20 cellular contexts compared by ENCODE assay signal in the genomic region with DNA sequence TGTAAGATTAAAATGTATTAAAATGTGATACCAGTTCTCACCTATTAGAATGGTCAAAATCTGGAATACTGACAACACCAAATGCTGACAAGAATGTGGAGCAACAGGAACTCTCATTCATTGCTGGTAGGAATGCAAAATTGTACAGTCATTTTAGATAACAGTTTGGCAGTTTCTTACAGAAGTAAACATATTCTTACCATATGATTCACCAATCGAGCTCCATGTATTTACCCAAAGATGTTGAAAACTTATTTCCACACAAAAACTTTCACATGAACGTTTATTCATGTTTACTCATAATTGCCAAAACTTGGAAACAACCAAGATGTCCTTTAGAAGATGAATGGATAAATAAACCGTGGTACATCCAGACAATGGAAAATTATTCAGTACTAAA.
DNase-seq lines count a peak whose midpoint lies in the region; ATAC-seq, FAIRE-seq and TF ChIP-seq lines count a peak whose summit lies in the region.
"Had no signal": no experiment of that assay in that cellular context is flagged by ENCODE, and none has a peak within 500 bp of the region (broad histone marks: within the 10 kb centered on the region; RNA-seq: fewer than 3 reads in every experiment).

No MANE protein-coding gene starts in this region.

- no peak overlapping the region for H2BK20ac ChIP-seq in IMR-90 (ENCODE audit: low read depth, low read length)

- dilution Hi-C loops in IMR-90 (cut with HindIII; ENCODE audit: low sequenced_read_pairs, unreplicated experiment) = no loop called here

- H3K9ac ChIP-seq in IMR-90 (ENCODE audit: low read depth, low read length) (no peak overlapping the region), trophoblast cell (ENCODE audit: low read length) (no peak overlapping the region)
- H3K9ac ChIP-seq: BLaER1 treated with 17β-estradiol and CSF1 and Interleukin-3, amounts not matched to agents 10 nM and 100 nM had no signal

- no peak overlapping the region for H3K27ac ChIP-seq in IMR-90 (ENCODE audit: insufficient read depth, low read length)
- H3K27ac ChIP-seq in trophoblast cell (ENCODE audit: low read depth, low read length) = no peak overlapping the region
- H3K27ac ChIP-seq: BLaER1 treated with 17β-estradiol and CSF1 and Interleukin-3, amounts not matched to agents 10 nM and 100 nM; HL-60 had no signal

- H2BK15ac ChIP-seq in IMR-90 (ENCODE audit: low read depth, low read length) = no peak overlapping the region

- H3K4me3 Mint-ChIP-seq in glutamatergic neuron (ENCODE audit: unreplicated experiment) = no peak overlapping the region
- H3K4me3 Mint-ChIP-seq: B cell; CD8-positive, alpha-beta T cell; H9; IgD-negative memory B cell had no signal

- H4K91ac ChIP-seq in IMR-90 (ENCODE audit: insufficient read depth, low read depth, low read length) (no peak overlapping the region), trophoblast cell (ENCODE audit: low read depth, low read length) (no peak overlapping the region)

- no peak overlapping the region for H3K27ac Mint-ChIP-seq in glutamatergic neuron (ENCODE audit: unreplicated experiment)
- H3K27ac Mint-ChIP-seq: B cell; CD8-positive, alpha-beta T cell; H9; IgD-negative memory B cell had no signal

- no peaks in the 10 kb centered on the region for H3K36me3 Mint-ChIP-seq in glutamatergic neuron (ENCODE audit: unreplicated experiment)
- H3K36me3 Mint-ChIP-seq: CD8-positive, alpha-beta T cell; IgD-negative memory B cell had no signal

- H3K79me1 ChIP-seq in IMR-90 (ENCODE audit: low read depth in 1 of 2, low read length in 2 of 2) = no peaks in the 10 kb centered on the region
- no peaks in the 10 kb centered on the region for H3K79me1 ChIP-seq in trophoblast cell (ENCODE audit: low read length)

- H3K79me2 ChIP-seq in trophoblast cell (ENCODE audit: control insufficient read depth, insufficient read depth, low read length, poor library complexity) = no peaks in the 10 kb centered on the region

- H3K14ac ChIP-seq in IMR-90 (replicated peaks; ENCODE audit: low read depth, low read length) (no peak overlapping the region), trophoblast cell (ENCODE audit: low read length) (no peak overlapping the region)

- POLR2A ChIA-PET in IMR-90 (lab: Charles Lee; ENCODE audit: unreplicated experiment) = no interaction called here

- H3K36me3 ChIP-seq in IMR-90 (ENCODE audit: control insufficient read depth, insufficient read depth, low read length) = no peaks in the 10 kb centered on the region
- H3K36me3 ChIP-seq in bronchial epithelial cell (ENCODE audit: control insufficient read depth, insufficient read depth, low read length) = no peaks in the 10 kb centered on the region
- H3K36me3 ChIP-seq in trophoblast cell (ENCODE audit: control insufficient read depth in 1 of 2, insufficient read depth in 2 of 2, low read length in 2 of 2) = no peaks in the 10 kb centered on the region
- H3K36me3 ChIP-seq: BLaER1 treated with 17β-estradiol and CSF1 and Interleukin-3, amounts not matched to agents 10 nM and 100 nM had no signal

- H3K18ac ChIP-seq in IMR-90 (ENCODE audit: low read depth, low read length) = no peak overlapping the region
- H3K18ac ChIP-seq in trophoblast cell (ENCODE audit: low read length) = no peak overlapping the region

- peak; percentile 32 for DNase-seq in ELR (ENCODE audit: low read depth)
- peak; percentile 32 for DNase-seq in IMR-90
- peak; percentile 12 for DNase-seq in bronchial epithelial cell (ENCODE audit: low read depth)
- DNase-seq in trophoblast cell = peak; percentile 3 to 54
- DNase-seq in glutamatergic neuron = no peak
- DNase-seq in sciatic nerve (ENCODE audit: low spot score) = no peak
- DNase-seq: Calu3; CD8-positive, alpha-beta T cell; DMS79 treated with DMSO at 0.1 percent for 48 hours; EL; H9 had no signal

- no peak overlapping the region for H2AK9ac ChIP-seq in IMR-90 (replicated peaks; ENCODE audit: low read depth, low read length, poor library complexity)

- H3K27me3 ChIP-seq in IMR-90 (ENCODE audit: control insufficient read depth, insufficient read depth, low read length) (no peaks in the 10 kb centered on the region), bronchial epithelial cell (ENCODE audit: control insufficient read depth, insufficient read depth, low read length) (no peaks in the 10 kb centered on the region), trophoblast cell (ENCODE audit: insufficient read depth, low read length) (no peaks in the 10 kb centered on the region)
- H3K27me3 ChIP-seq: BLaER1 treated with 17β-estradiol and CSF1 and Interleukin-3, amounts not matched to agents 10 nM and 100 nM had no signal

- no peaks in the 10 kb centered on the region for H4K20me1 ChIP-seq in IMR-90 (ENCODE audit: insufficient read depth, low read length)
- H4K20me1 ChIP-seq: BLaER1 treated with 17β-estradiol and CSF1 and Interleukin-3, amounts not matched to agents 10 nM and 100 nM had no signal

- no peak for FAIRE-seq in bronchial epithelial cell (lab: Jason Lieb, UNC)
- FAIRE-seq: G401.6, GM12891, GM19239, H1 had no signal

- H2AFZ ChIP-seq in IMR-90 (replicated peaks; ENCODE audit: low read length, poor library complexity) (no peak overlapping the region), trophoblast cell (ENCODE audit: insufficient read depth, low read length, poor library complexity) (no peak overlapping the region)

- H3K4ac ChIP-seq in IMR-90 (ENCODE audit: low read depth, low read length) = no peak overlapping the region
- H3K4ac ChIP-seq in trophoblast cell (ENCODE audit: low read depth, low read length) = no peak overlapping the region

- no TSS peak for BruUV-seq in IMR-90 (replicated peaks; lab: Mats Ljungman, UMichigan)

- no peaks in the 10 kb centered on the region for H3K4me1 Mint-ChIP-seq in glutamatergic neuron (ENCODE audit: low read depth, unreplicated experiment)
- H3K4me1 Mint-ChIP-seq: B cell, H9, IgD-negative memory B cell had no signal

- H3K4me3 ChIP-seq in IMR-90 (ENCODE audit: insufficient read depth, low read depth, low read length) (no peak overlapping the region), bronchial epithelial cell (ENCODE audit: low read depth, low read length) (no peak overlapping the region), trophoblast cell (ENCODE audit: low read depth, low read length) (no peak overlapping the region)
- H3K4me3 ChIP-seq: BLaER1 treated with 17β-estradiol and CSF1 and Interleukin-3, amounts not matched to agents 10 nM and 100 nM had no signal

- no peak for ATAC-seq in IMR-90 (ENCODE audit: low read depth)
- no peak for ATAC-seq in esophagus mucosa
- ATAC-seq in sciatic nerve = no peak
- ATAC-seq: CD8-positive, alpha-beta T cell had no signal

- no peak overlapping the region for H4K5ac ChIP-seq in IMR-90 (ENCODE audit: low read depth, low read length)

- no peak overlapping the region for H3K23ac ChIP-seq in IMR-90 (ENCODE audit: low read depth, low read length)
- H3K23ac ChIP-seq in trophoblast cell (ENCODE audit: low read length) = no peak overlapping the region

- no peak for TF ChIP-seq CTCF in IMR-90 (conservative IDR thresholded peaks at IDR 0.05; ENCODE audit: low read depth, low read length)
- TF ChIP-seq CTCF in bronchial epithelial cell (IDR thresholded peaks at IDR 0.05; ENCODE audit: insufficient read depth, low read length, severe bottlenecking) = no peak
- no peak for TF ChIP-seq CTCF in glutamatergic neuron (IDR thresholded peaks at IDR 0.05; ENCODE audit: partially characterized antibody, unreplicated experiment)

- H2BK5ac ChIP-seq in IMR-90 (ENCODE audit: low read depth, low read length, poor library complexity, severe bottlenecking) (no peak overlapping the region), trophoblast cell (ENCODE audit: low read depth, low read length, poor library complexity) (no peak overlapping the region)

- in situ Hi-C loops in IMR-90 (cut with MboI; ENCODE audit: low sequenced_read_pairs) = no loop called here

- no peak overlapping the region for H2AK5ac ChIP-seq in IMR-90 (ENCODE audit: low read depth, low read length)
- no peak overlapping the region for H2AK5ac ChIP-seq in trophoblast cell (ENCODE audit: low read length)

- H3K9me3 ChIP-seq in IMR-90 (ENCODE audit: control insufficient read depth, insufficient read depth, low read length) (no peaks in the 10 kb centered on the region), trophoblast cell (ENCODE audit: insufficient read depth, low read depth, low read length) (no peaks in the 10 kb centered on the region)

- H3K56ac ChIP-seq in IMR-90 (ENCODE audit: extremely low read depth, insufficient read depth, low read length) = no peak overlapping the region

- peaks cover 2% of the 10 kb centered on the region for H3K27me3 Mint-ChIP-seq in glutamatergic neuron (ENCODE audit: unreplicated experiment)
- H3K27me3 Mint-ChIP-seq: B cell had no signal

- no peaks in the 10 kb centered on the region for H3K9me1 ChIP-seq in IMR-90 (ENCODE audit: insufficient read depth, low read length)

- H2BK120ac ChIP-seq in IMR-90 (ENCODE audit: low read depth, low read length) (no peak overlapping the region), trophoblast cell (ENCODE audit: insufficient read depth, low read length, poor library complexity) (no peak overlapping the region)

- H3K4me2 ChIP-seq in IMR-90 (ENCODE audit: low read depth, low read length) (no peak overlapping the region), trophoblast cell (ENCODE audit: low read length) (no peak overlapping the region)
- H3K4me2 ChIP-seq: BLaER1 treated with 17β-estradiol and CSF1 and Interleukin-3, amounts not matched to agents 10 nM and 100 nM had no signal

- H2BK12ac ChIP-seq in trophoblast cell (ENCODE audit: low read length) = no peak overlapping the region

- no peak for TF ChIP-seq POLR2A in IMR-90 (IDR thresholded peaks at IDR 0.05; ENCODE audit: low read depth, low read length)

- intact Hi-C loops in IMR-90 (cut with micrococcal nuclease) (no loop called here), sciatic nerve (cut with DNase I) (no loop called here)

- TF ChIP-seq RAD21 in IMR-90 (IDR thresholded peaks at IDR 0.05; ENCODE audit: low read length) = no peak

- H4K8ac ChIP-seq in IMR-90 (ENCODE audit: low read depth in 2 of 2, low read length in 2 of 2) (no peak overlapping the region), trophoblast cell (ENCODE audit: low read depth, low read length) (no peak overlapping the region)

- no CpG with 5 or more reads among the region's 3 CpGs for WGBS in IMR-90 (ENCODE audit: extremely low coverage in 2 of 2, insufficient read length in 1 of 2), 2 experiments
- no CpG with 5 or more reads among the region's 3 CpGs for WGBS in trophoblast cell (ENCODE audit: extremely low coverage, insufficient coverage, insufficient read length)

- H4K12ac ChIP-seq in trophoblast cell (ENCODE audit: low read depth, low read length) = no peak overlapping the region

- H3K4me1 ChIP-seq in IMR-90 (ENCODE audit: control insufficient read depth, insufficient read depth, low read length) = no peaks in the 10 kb centered on the region
- no peaks in the 10 kb centered on the region for H3K4me1 ChIP-seq in trophoblast cell (ENCODE audit: control insufficient read depth in 1 of 2, insufficient read depth in 2 of 2, low read length in 2 of 2)
- H3K4me1 ChIP-seq: BLaER1 treated with 17β-estradiol and CSF1 and Interleukin-3, amounts not matched to agents 10 nM and 100 nM had no signal

- CTCF ChIA-PET in IMR-90 (lab: Yijun Ruan, JAX) = no interaction called here

- peaks cover 2% of the 10 kb centered on the region for H3K9me3 Mint-ChIP-seq in glutamatergic neuron (ENCODE audit: unreplicated experiment)
- H3K9me3 Mint-ChIP-seq: IgD-negative memory B cell had no signal

TF ChIP-seq in IMR-90, 13 proteins besides CTCF, POLR2A, EP300 and RAD21 (continues in another document):
- no peak for TF ChIP-seq CEBPB (IDR thresholded peaks at IDR 0.05; ENCODE audit: low read depth, low read length)

Comparison
In these comparisons a context has a peak if more than half of its experiments do, and no peak if none do; other contexts are left out.
1. DNase-seq: peak in ELR (single experiment), IMR-90 (single experiment), bronchial epithelial cell (single experiment) and trophoblast cell (2 of 2); none in glutamatergic neuron (single experiment) and sciatic nerve (single experiment).